In the genomic region with DNA sequence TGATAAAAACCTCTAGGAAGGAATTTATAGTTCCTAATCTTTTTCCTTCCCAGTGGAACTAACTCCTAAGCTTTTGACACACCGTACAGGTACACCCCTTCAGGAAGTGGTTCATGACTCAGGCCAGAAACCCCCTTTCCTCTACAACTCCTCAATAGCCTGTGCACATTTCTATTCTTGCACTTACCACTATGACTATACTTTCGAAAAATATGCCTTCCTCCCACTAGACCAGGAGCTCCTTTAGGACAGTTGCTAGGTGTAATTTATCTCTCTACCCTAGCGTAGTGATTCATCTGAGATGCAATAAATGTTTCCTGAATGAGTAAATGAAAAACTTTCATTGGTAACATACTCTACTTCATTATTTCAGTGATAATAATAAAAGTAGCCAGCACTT, we compare ENCODE assay signal across 8 cellular contexts. TPM values are rescaled to one million over a fixed set of nuclear protein-coding genes. Genes with fewer than 3 reads are reported as not detected.
DNase-seq lines count a peak whose midpoint lies in the region; ATAC-seq and TF ChIP-seq lines count a peak whose summit lies in the region.

No MANE protein-coding gene starts in this region.

- TF ChIP-seq CTCF in chondrocyte (IDR thresholded peaks at IDR 0.05), result no peak

- peaks cover 33% of the 10 kb centered on the region for H3K4me1 Mint-ChIP-seq in chondrocyte (ENCODE audit: low read depth)

- DNase-seq in EH (ENCODE audit: low read depth) (peak; percentile 77), chondrocyte (ENCODE audit: low spot score) (no peak), NCI-H1694 treated with DMSO at 0.1 percent for 48 hours (lab: John Stamatoyannopoulos, UW) (no peak), NCI-H524 (lab: John Stamatoyannopoulos, UW) (no peak), G401 (ENCODE audit: low spot score) (no peak)
- no peak for DNase-seq in activated naive CD4-positive, alpha-beta T cell (lab: John Stamatoyannopoulos, UW)

- H3K27ac Mint-ChIP-seq in chondrocyte (ENCODE audit: unreplicated experiment), result peak overlapping the region; percentile 57

- H3K4me3 Mint-ChIP-seq in chondrocyte (ENCODE audit: unreplicated experiment), result no peak overlapping the region

- ATAC-seq in GM18909 (IDR thresholded peaks at IDR 0.05; ENCODE audit: poor library complexity, unreplicated experiment), result peak; percentile 72
- peak; percentile 57 for ATAC-seq in HG03159 (IDR thresholded peaks at IDR 0.05; ENCODE audit: unreplicated experiment)

- peaks cover 3% of the 10 kb centered on the region for H3K27me3 Mint-ChIP-seq in chondrocyte (ENCODE audit: low read depth)

- no peaks in the 10 kb centered on the region for H3K9me3 Mint-ChIP-seq in chondrocyte (ENCODE audit: low read depth)

- in situ Hi-C loops in G401 (cut with HindIII; ENCODE audit: low sequenced_read_pairs), result no loop called here

- H3K36me3 Mint-ChIP-seq in chondrocyte (ENCODE audit: low read depth), result peaks cover 5% of the 10 kb centered on the region

RNA-seq across cellular contexts. Expression of a gene that starts 14.5 kb away (rescaled TPM):
- total RNA-seq in chondrocyte, result 14.2 to 26.4 TPM (median 25.9 TPM) in 3 replicates
- 1.6 TPM in 1 of 2 replicates, not detected in the other for total RNA-seq in G401 (2014; rRNA removed; shearing (Covaris generic))
